10 cellular contexts compared by ENCODE assay signal in the genomic region with DNA sequence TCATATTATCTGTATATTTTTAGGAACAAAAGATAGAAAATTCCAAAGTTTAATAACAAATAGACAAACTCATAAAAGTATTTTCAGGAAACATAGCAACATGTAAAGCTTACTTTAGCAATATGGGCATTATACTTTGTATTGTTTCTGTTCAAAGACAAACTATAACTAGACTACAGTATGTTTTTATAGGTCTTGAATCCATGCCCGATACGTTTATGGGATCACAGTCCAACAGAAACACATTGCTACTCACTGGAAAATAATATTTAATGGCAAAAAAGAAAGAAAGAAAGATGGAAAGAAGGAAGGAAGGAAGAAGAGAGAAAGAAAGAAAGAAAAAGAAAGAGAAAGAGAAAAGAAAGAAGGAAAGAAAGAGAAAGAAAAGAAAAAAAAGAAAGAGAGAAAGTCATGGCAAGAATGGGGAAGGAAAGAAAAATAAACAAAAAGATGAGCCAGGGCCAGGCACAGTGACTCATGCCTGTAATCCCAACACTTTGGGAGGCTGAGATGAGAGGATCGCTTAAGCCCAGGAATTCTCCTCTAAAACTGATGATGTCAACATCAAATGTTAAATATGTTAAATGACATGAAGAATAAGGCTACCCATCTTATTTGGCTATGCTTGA. TPM values are rescaled to one million over a fixed set of nuclear protein-coding genes. Genes with fewer than 3 reads are reported as not detected.
DNase-seq lines count a peak whose midpoint lies in the region; ATAC-seq and TF ChIP-seq lines count a peak whose summit lies in the region.
"Had no signal": no experiment of that assay in that cellular context is flagged by ENCODE, and none has a peak within 500 bp of the region (broad histone marks: within the 10 kb centered on the region; RNA-seq: fewer than 3 reads in every experiment).

No MANE protein-coding gene starts in this region.

- no peak overlapping the region for H3K56ac ChIP-seq in IMR-90 (ENCODE audit: extremely low read depth, insufficient read depth, low read length)

- no TSS peak for BruUV-seq in IMR-90 (replicated peaks; lab: Mats Ljungman, UMichigan)
- no TSS peak for BruUV-seq in mammary epithelial cell (replicated peaks; lab: Mats Ljungman, UMichigan)

- TF ChIP-seq CTCF in AG04450 (IDR thresholded peaks at IDR 0.05; ENCODE audit: low read depth, low read length) (no peak), IMR-90 (conservative IDR thresholded peaks at IDR 0.05; ENCODE audit: low read depth, low read length) (no peak), mammary epithelial cell (conservative IDR thresholded peaks at IDR 0.05 in 1 of 2, IDR thresholded peaks at IDR 0.05 in 1 of 2; ENCODE audit: extremely low read depth in 1 of 2, insufficient read depth in 1 of 2, low read depth in 1 of 2, low read length in 2 of 2) (no peak), MM.1S (IDR thresholded peaks at IDR 0.05; ENCODE audit: low read length) (no peak)

- H2AK5ac ChIP-seq in IMR-90 (ENCODE audit: low read depth, low read length) = no peak overlapping the region

- H3K4me3 ChIP-seq in AG04450 (ENCODE audit: low read depth, low read length) (no peak overlapping the region), IMR-90 (ENCODE audit: insufficient read depth, low read depth, low read length) (no peak overlapping the region), mammary epithelial cell (replicated peaks in 1 of 3; ENCODE audit: insufficient read depth in 1 of 3, low read depth in 2 of 3, low read length in 3 of 3) (no peak overlapping the region), MM.1S (ENCODE audit: low read length) (no peak overlapping the region)

- dilution Hi-C loops in IMR-90 (cut with HindIII; ENCODE audit: low sequenced_read_pairs, unreplicated experiment) = no loop called here
- dilution Hi-C loops in mammary epithelial cell (cut with HindIII; ENCODE audit: low sequenced_read_pairs) = no loop called here

- no peak overlapping the region for H3K4ac ChIP-seq in IMR-90 (ENCODE audit: low read depth, low read length)

- in situ Hi-C loops in IMR-90 (cut with MboI; ENCODE audit: low sequenced_read_pairs) (no loop called here), mammary epithelial cell (cut with MboI; ENCODE audit: low sequenced_read_pairs in 2 of 2) (no loop called here)

- no peak overlapping the region for H3K18ac ChIP-seq in IMR-90 (ENCODE audit: low read depth, low read length)

- no peak for TF ChIP-seq RAD21 in IMR-90 (IDR thresholded peaks at IDR 0.05; ENCODE audit: low read length)

- no peak overlapping the region for H3K23ac ChIP-seq in IMR-90 (ENCODE audit: low read depth, low read length)

- H4K8ac ChIP-seq in IMR-90 (ENCODE audit: low read depth in 2 of 2, low read length in 2 of 2) = no peak overlapping the region

- peak; percentile 76 for ATAC-seq in IMR-90 (ENCODE audit: low read depth)
- ATAC-seq in GM18861 (IDR thresholded peaks at IDR 0.05; ENCODE audit: unreplicated experiment) = no peak

- no peak overlapping the region for H2AK9ac ChIP-seq in IMR-90 (replicated peaks; ENCODE audit: low read depth, low read length, poor library complexity)

- H3K4me1 ChIP-seq in IMR-90 (ENCODE audit: control insufficient read depth, insufficient read depth, low read length) (no peaks in the 10 kb centered on the region), mammary epithelial cell (ENCODE audit: insufficient read depth, low read length) (peaks cover 6% of the 10 kb centered on the region), MM.1S (ENCODE audit: low read length) (no peaks in the 10 kb centered on the region)

- peaks cover 0 to 3% of the 10 kb centered on the region in 2 experiments; a peak in 1 of 4 replicates for H3K79me1 ChIP-seq in IMR-90 (ENCODE audit: low read depth in 1 of 2, low read length in 2 of 2)

- no peak overlapping the region for H2BK120ac ChIP-seq in IMR-90 (ENCODE audit: low read depth, low read length)

- no peak overlapping the region for H4K5ac ChIP-seq in IMR-90 (ENCODE audit: low read depth, low read length)

- intact Hi-C loops in IMR-90 (cut with micrococcal nuclease) = no loop called here
- intact Hi-C loops in mammary epithelial cell (cut with micrococcal nuclease) = loop anchor here (10.0 kb wide), 1 partner anchor 143 kb away; no protein-coding TSS in a partner anchor

- H2BK5ac ChIP-seq in IMR-90 (ENCODE audit: low read depth, low read length, poor library complexity, severe bottlenecking) = peak overlapping the region; percentile 8

- no peaks in the 10 kb centered on the region for H3F3A ChIP-seq in MM.1S (ENCODE audit: insufficient read depth, low read length)

- no peak overlapping the region for H3K27ac ChIP-seq in AG04450 (ENCODE audit: low read depth, low read length)
- H3K27ac ChIP-seq in IMR-90 (ENCODE audit: insufficient read depth, low read length) = peak overlapping the region; percentile 55; the same call in 1 of the 2 replicates
- no peak overlapping the region for H3K27ac ChIP-seq in mammary epithelial cell (ENCODE audit: insufficient read depth, low read depth, low read length)
- no peak overlapping the region for H3K27ac ChIP-seq in MM.1S (ENCODE audit: low read length)

- H4K20me1 ChIP-seq in IMR-90 (ENCODE audit: insufficient read depth, low read length) (no peaks in the 10 kb centered on the region; the same call in 1 of the 2 replicates), mammary epithelial cell (ENCODE audit: insufficient read depth, low read length) (no peaks in the 10 kb centered on the region), MM.1S (ENCODE audit: insufficient read depth, low read length) (no peaks in the 10 kb centered on the region)

- WGBS in IMR-90 (ENCODE audit: extremely low coverage in 2 of 2, insufficient read length in 1 of 2), 2 experiments = no CpG with 5 or more reads among the region's 3 CpGs
- 69% methylated on average over 3 of the region's 3 CpGs for WGBS in mammary epithelial cell (ENCODE audit: low coverage, missing lambda C conversion rate)

- peaks cover 4% of the 10 kb centered on the region; the same call in 1 of the 2 replicates for H3K36me3 ChIP-seq in IMR-90 (ENCODE audit: control insufficient read depth, insufficient read depth, low read length)
- H3K36me3 ChIP-seq in mammary epithelial cell (ENCODE audit: insufficient read depth, low read length) = peaks cover 13% of the 10 kb centered on the region
- no peaks in the 10 kb centered on the region for H3K36me3 ChIP-seq in MM.1S (replicated peaks; ENCODE audit: insufficient read depth, low read length)

- DNase-seq in AG04450 (ENCODE audit: low read depth, low spot score) (peak; percentile 13), IMR-90 (peak; percentile 73), mammary epithelial cell (peak; percentile 14), kidney glomerular epithelial cell (lab: John Stamatoyannopoulos, UW) (peak; percentile 18), NCI-H128 (lab: John Stamatoyannopoulos, UW; ENCODE audit: unreplicated experiment) (no peak), MM.1S (no peak)
- no peak for DNase-seq in central memory CD4-positive, alpha-beta T cell
- DNase-seq: cerebellar nuclear complex, small intestine had no signal

- no peak for TF ChIP-seq POLR2A in IMR-90 (IDR thresholded peaks at IDR 0.05; ENCODE audit: low read depth, low read length)

- no peak overlapping the region for H2AFZ ChIP-seq in IMR-90 (replicated peaks; ENCODE audit: low read length, poor library complexity)
- no peak overlapping the region for H2AFZ ChIP-seq in mammary epithelial cell (ENCODE audit: low read depth, low read length)
- H2AFZ ChIP-seq in MM.1S (ENCODE audit: low read length) = no peak overlapping the region

- CTCF ChIA-PET in AG04450 (lab: Charles Lee) = no interaction called here
- CTCF ChIA-PET in IMR-90 (lab: Yijun Ruan, JAX) = interaction anchor here (0.9 kb wide), 1 partner anchor 9 kb away, joined by 3 read pairs; no protein-coding TSS in a partner anchor
- CTCF ChIA-PET in mammary epithelial cell (lab: Charles Lee; ENCODE audit: low non-redundant PET) = no interaction called here

- no peaks in the 10 kb centered on the region for H3K9me3 ChIP-seq in AG04450 (ENCODE audit: control insufficient read depth, insufficient read depth, low read length)
- no peaks in the 10 kb centered on the region for H3K9me3 ChIP-seq in IMR-90 (ENCODE audit: control insufficient read depth, insufficient read depth, low read length)
- H3K9me3 ChIP-seq in mammary epithelial cell (replicated peaks; ENCODE audit: insufficient read depth, low read length) = no peaks in the 10 kb centered on the region
- no peaks in the 10 kb centered on the region for H3K9me3 ChIP-seq in MM.1S (replicated peaks; ENCODE audit: insufficient read depth, low read length)

- H2BK20ac ChIP-seq in IMR-90 (ENCODE audit: low read depth, low read length) = no peak overlapping the region

- H2BK15ac ChIP-seq in IMR-90 (ENCODE audit: low read depth, low read length) = no peak overlapping the region

- H4K91ac ChIP-seq in IMR-90 (ENCODE audit: insufficient read depth, low read depth, low read length) = no peak overlapping the region

- POLR2A ChIA-PET in AG04450 (lab: Yijun Ruan, JAX) (no interaction called here), IMR-90 (lab: Charles Lee; ENCODE audit: unreplicated experiment) (no interaction called here)

- no peak overlapping the region for H3K9ac ChIP-seq in IMR-90 (ENCODE audit: low read depth, low read length)
- H3K9ac ChIP-seq in mammary epithelial cell (ENCODE audit: insufficient read depth, low read length) = no peak overlapping the region
- H3K9ac ChIP-seq in MM.1S (ENCODE audit: low read length) = no peak overlapping the region

- H3K27me3 ChIP-seq in AG04450 (ENCODE audit: control insufficient read depth, insufficient read depth, low read length) = no peaks in the 10 kb centered on the region
- no peaks in the 10 kb centered on the region for H3K27me3 ChIP-seq in IMR-90 (ENCODE audit: control insufficient read depth, insufficient read depth, low read length)
- no peaks in the 10 kb centered on the region for H3K27me3 ChIP-seq in mammary epithelial cell (ENCODE audit: insufficient read depth, low read length)
- no peaks in the 10 kb centered on the region for H3K27me3 ChIP-seq in MM.1S (replicated peaks; ENCODE audit: insufficient read depth, low read length)

- H3K4me2 ChIP-seq in IMR-90 (ENCODE audit: low read depth, low read length) (no peak overlapping the region), mammary epithelial cell (ENCODE audit: insufficient read depth, low read depth, low read length) (no peak overlapping the region), MM.1S (ENCODE audit: low read depth, low read length) (no peak overlapping the region)

- H3K14ac ChIP-seq in IMR-90 (replicated peaks; ENCODE audit: low read depth, low read length) = no peak overlapping the region

- H3K9me1 ChIP-seq in IMR-90 (ENCODE audit: insufficient read depth, low read length) = peaks cover 2% of the 10 kb centered on the region; the same call in 1 of the 2 replicates

- no peaks in the 10 kb centered on the region for H3K9me2 ChIP-seq in MM.1S (replicated peaks; ENCODE audit: insufficient read depth, low read length)

- H3K79me2 ChIP-seq in mammary epithelial cell (ENCODE audit: insufficient read depth, low read length) (no peaks in the 10 kb centered on the region), MM.1S (ENCODE audit: low read length) (no peaks in the 10 kb centered on the region)

RNA-seq across cellular contexts. Expression of gene TM2D1, which starts 32.7 kb away (rescaled TPM):
- polyA plus RNA-seq in AG04450 (2011; rRNA removed) = 40.4 and 56.5 TPM in 2 replicates
- polyA minus RNA-seq in AG04450 (2011; rRNA and poly(A)+ RNA removed) = 13.3 and 17.7 TPM in 2 replicates
- 14.3 and 21.4 TPM in 2 replicates for total RNA-seq in IMR-90 (2012; rRNA removed)
- 32.7 and 35.2 TPM in 2 replicates for polyA plus RNA-seq in IMR-90 (2012; rRNA removed)
- polyA plus RNA-seq in IMR-90 (2012; cell fraction: cytosol; rRNA removed) = 31.3 and 47.5 TPM in 2 replicates
- polyA plus RNA-seq in IMR-90 (2012; cell fraction: nucleus; rRNA removed; ENCODE audit: low replicate concordance) = 12.5 and 19.5 TPM in 2 replicates
- total RNA-seq in mammary epithelial cell = 10 to 100 TPM; 38.3 to 42.0 TPM
- polyA plus RNA-seq in mammary epithelial cell = 34.7 TPM
- polyA minus RNA-seq in mammary epithelial cell = 7.1 TPM

RNA-seq across cellular contexts. Expression of gene PATJ, which starts 50.0 kb away (rescaled TPM):
- polyA plus RNA-seq in AG04450 (2011; rRNA removed) (2.5 and 3.6 TPM in 2 replicates), IMR-90 (2012; rRNA removed) (1.3 and 2.0 TPM in 2 replicates), mammary epithelial cell (10.9 TPM)
- polyA minus RNA-seq in AG04450 (2011; rRNA and poly(A)+ RNA removed) = 4.3 and 6.7 TPM in 2 replicates
- total RNA-seq in IMR-90 (2012; rRNA removed) (3.4 and 5.3 TPM in 2 replicates), mammary epithelial cell (10 to 100 TPM; 53.3 to 73.4 TPM)
- polyA plus RNA-seq in IMR-90 (2012; cell fraction: cytosol; rRNA removed) = 0.32 and 0.41 TPM in 2 replicates
- polyA plus RNA-seq in IMR-90 (2012; cell fraction: nucleus; rRNA removed; ENCODE audit: low replicate concordance) = 0.34 and 2.7 TPM in 2 replicates
- 41.4 TPM for polyA minus RNA-seq in mammary epithelial cell

Comparison
In these comparisons a context has a peak if more than half of its experiments do, and no peak if none do; other contexts are left out.
1. DNase-seq: peak in AG04450 (single experiment), IMR-90 (single experiment), mammary epithelial cell (single experiment) and kidney glomerular epithelial cell (single experiment); none in NCI-H128 (single experiment), MM.1S (single experiment) and central memory CD4-positive, alpha-beta T cell (single experiment).